ENCODE assay signal across 20 cellular contexts in the genomic region with DNA sequence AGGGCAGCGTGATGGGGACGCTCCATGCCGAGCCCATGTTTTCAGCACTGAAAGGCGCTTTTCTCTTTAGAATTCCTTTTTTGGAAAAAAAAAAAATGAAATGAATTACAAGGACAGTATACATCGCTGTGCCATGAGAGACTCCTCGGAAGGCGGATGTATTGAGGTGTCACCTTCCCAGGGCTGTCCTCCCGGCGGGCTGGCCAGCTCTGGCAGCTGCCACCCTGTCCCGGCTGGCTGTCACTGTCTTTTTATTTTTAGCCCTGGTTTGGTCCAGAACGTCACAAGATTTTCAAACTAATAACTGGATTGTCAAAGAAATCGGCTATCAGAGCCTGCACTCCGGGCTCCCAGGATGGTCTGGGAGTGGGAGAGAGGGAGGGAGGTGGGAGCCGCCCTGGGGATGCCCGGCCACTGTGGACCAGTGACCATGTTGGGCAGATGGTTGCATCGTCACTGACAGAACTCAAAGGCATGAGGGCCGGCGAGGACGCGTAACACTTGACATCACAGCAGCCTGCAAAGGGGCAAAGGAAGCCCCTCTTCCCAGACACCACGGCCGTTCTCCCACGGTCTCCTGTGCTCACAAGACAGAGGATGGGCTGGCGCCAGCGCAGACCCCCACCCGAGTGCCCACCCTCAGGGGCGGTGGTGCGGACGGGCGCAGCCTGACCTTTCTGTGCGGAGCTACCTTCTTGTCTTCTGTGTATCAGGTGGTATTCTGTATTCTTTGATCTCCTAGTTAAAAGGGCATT.
DNase-seq lines count a peak whose midpoint lies in the region; ATAC-seq and TF ChIP-seq lines count a peak whose summit lies in the region.
"Had no signal": no experiment of that assay in that cellular context is flagged by ENCODE, and none has a peak within 500 bp of the region (broad histone marks: within the 10 kb centered on the region; RNA-seq: fewer than 3 reads in every experiment).

No MANE protein-coding gene starts in this region.

- no peak overlapping the region for H3K4me3 Mint-ChIP-seq in neural crest cell
- H3K4me3 Mint-ChIP-seq: activated CD4-positive, alpha-beta memory T cell treated with anti-CD3 and anti-CD28 coated beads for 36 hours had no signal

- H3K36me3 ChIP-seq in body of pancreas (replicated peaks in 1 of 2; ENCODE audit: insufficient read depth in 1 of 2, low read depth in 2 of 2) (no peaks in the 10 kb centered on the region), gastroesophageal sphincter (peaks cover 0 to 8% of the 10 kb centered on the region in 2 donors)
- H3K36me3 ChIP-seq: cardiac muscle cell had no signal

- TF ChIP-seq CTCF in AG10803 (conservative IDR thresholded peaks at IDR 0.05; ENCODE audit: low read length) (no peak), body of pancreas (IDR thresholded peaks at IDR 0.05) (no peak), gastroesophageal sphincter (IDR thresholded peaks at IDR 0.05) (no peak), neural crest cell (conservative IDR thresholded peaks at IDR 0.05) (no peak)

- no peak for TF ChIP-seq EP300 in gastroesophageal sphincter (IDR thresholded peaks at IDR 0.05)

- H3K4me1 ChIP-seq in body of pancreas (peaks cover 40% of the 10 kb centered on the region), gastroesophageal sphincter (peaks cover 0 to 20% (median 6%) of the 10 kb centered on the region in 3 donors)
- H3K4me1 ChIP-seq: A549, Caco-2 had no signal

- no peaks in the 10 kb centered on the region for H3K36me3 Mint-ChIP-seq in neural crest cell (ENCODE audit: low read depth)

- peaks cover 3% of the 10 kb centered on the region for H3K4me1 Mint-ChIP-seq in neural crest cell

- H3K27me3 Mint-ChIP-seq in neural crest cell (ENCODE audit: low read depth): no peaks in the 10 kb centered on the region
- H3K27me3 Mint-ChIP-seq: activated CD4-positive, alpha-beta memory T cell treated with anti-CD3 and anti-CD28 coated beads for 36 hours had no signal

- H3K9me3 Mint-ChIP-seq in neural crest cell: no peaks in the 10 kb centered on the region
- H3K9me3 Mint-ChIP-seq: activated CD4-positive, alpha-beta memory T cell treated with anti-CD3 and anti-CD28 coated beads for 36 hours had no signal

- H3K27me3 ChIP-seq in body of pancreas: no peaks in the 10 kb centered on the region
- no peaks in the 10 kb centered on the region for H3K27me3 ChIP-seq in gastroesophageal sphincter
- H3K27me3 ChIP-seq: cardiac muscle cell had no signal

- ATAC-seq in body of pancreas: peak; percentile 1
- no peak for ATAC-seq in gastroesophageal sphincter
- ATAC-seq in GM19463 (IDR thresholded peaks at IDR 0.05; ENCODE audit: unreplicated experiment): no peak
- no peak for ATAC-seq in GM19328 (IDR thresholded peaks at IDR 0.05; ENCODE audit: unreplicated experiment)
- ATAC-seq: A549 had no signal

- TF ChIP-seq POLR2A in body of pancreas (IDR thresholded peaks at IDR 0.05) (peak in 1 of 3 donors; percentile 5), gastroesophageal sphincter (IDR thresholded peaks at IDR 0.05) (no peak)

- H3K27ac Mint-ChIP-seq in neural crest cell (ENCODE audit: unreplicated experiment): peak overlapping the region; percentile 14
- H3K27ac Mint-ChIP-seq: activated CD4-positive, alpha-beta memory T cell treated with anti-CD3 and anti-CD28 coated beads for 36 hours had no signal

- H3K27ac ChIP-seq in body of pancreas (peak overlapping the region; percentile 52 to 78 (median 64)), gastroesophageal sphincter (peak overlapping the region in 3 of 4 donors; percentile 52 to 65 (median 57))
- H3K27ac ChIP-seq: A549, BLaER1, cardiac muscle cell had no signal

- 55 to 61% methylated on average over 31 of the region's 31 CpGs for WGBS in body of pancreas, 2 donors
- WGBS in gastroesophageal sphincter (ENCODE audit: low coverage in 1 of 2), 2 donors: 51 to 60% methylated on average over 6 to 18 of the region's 31 CpGs

- intact Hi-C loops in body of pancreas (cut with DNase I): loop anchor here (10.0 kb wide), 1 partner anchor 51 kb away; no protein-coding TSS in a partner anchor

- peak overlapping the region; percentile 42 for H3K4me3 ChIP-seq in AG10803 (ENCODE audit: low read length)
- no peak overlapping the region for H3K4me3 ChIP-seq in body of pancreas
- peak overlapping the region in 1 of 2 donors; percentile 45 for H3K4me3 ChIP-seq in gastroesophageal sphincter
- H3K4me3 ChIP-seq: A549, BLaER1, cardiac muscle cell, lung had no signal

- H3K9me3 ChIP-seq in body of pancreas (no peaks in the 10 kb centered on the region), gastroesophageal sphincter (no peaks in the 10 kb centered on the region)
- H3K9me3 ChIP-seq: A549, BLaER1, Caco-2 had no signal

- DNase-seq in AG10803 (ENCODE audit: low read depth) (no peak), body of pancreas (no peak), neural crest cell (ENCODE audit: low read depth, low spot score) (no peak), activated gamma-delta T cell treated with Interleukin-2 at 50 U/mL for 16 hours (no peak), SK-N-DZ (ENCODE audit: low spot score) (no peak)
- DNase-seq: activated CD4-positive, alpha-beta memory T cell treated with anti-CD3 and anti-CD28 coated beads for 36 hours; activated CD4-positive, CD25-positive, alpha-beta regulatory T cell; activated effector memory CD4-positive, alpha-beta T cell treated with Interleukin-2 at 50 U/mL for 16 hours; Caco-2; DND-41; MM.1S; NCI-H1436; NCI-H524 treated with DMSO at 0.1 percent for 48 hours had no signal
